Comparison of ENCODE assay signal across 1 cellular context in the genomic region with DNA sequence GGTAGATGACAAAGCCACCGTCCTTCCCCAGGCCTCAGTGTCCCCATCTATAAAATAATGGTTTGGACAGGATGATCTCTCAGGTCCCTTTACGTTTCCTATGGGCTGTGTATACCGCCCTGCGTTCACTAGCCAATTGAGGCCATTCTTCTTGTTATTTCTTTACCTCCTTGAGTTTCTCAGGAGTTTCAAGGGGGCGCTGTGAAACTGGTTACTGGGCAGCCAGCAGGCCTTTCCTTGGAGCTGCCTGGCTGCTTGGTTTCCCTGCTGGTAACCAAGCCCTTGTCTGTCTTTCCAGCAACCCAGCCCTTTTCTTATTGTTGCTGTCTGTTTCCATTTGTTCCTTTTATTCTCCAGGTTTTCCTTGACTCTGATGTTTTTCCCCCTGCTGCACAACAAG.
TF ChIP-seq lines count a peak whose summit lies in the region.

No MANE protein-coding gene starts in this region.

TF ChIP-seq in H1, 55 proteins besides CTCF, POLR2A, EP300 and RAD21:
- TF ChIP-seq KDM4A (IDR thresholded peaks at IDR 0.05; ENCODE audit: low read depth, low read length, severe bottlenecking) (no peak), CEBPB (IDR thresholded peaks at IDR 0.05; ENCODE audit: low read depth, low read length) (no peak), RXRA (IDR thresholded peaks at IDR 0.05; ENCODE audit: insufficient read depth, low read depth, low read length) (no peak), RNF2 (IDR thresholded peaks at IDR 0.05; ENCODE audit: borderline replicate concordance, low read depth, low read length, missing control alignments, poor library complexity, severe bottlenecking) (no peak), TAF1 (IDR thresholded peaks at IDR 0.05; ENCODE audit: low read depth, low read length) (no peak), BACH1 (IDR thresholded peaks at IDR 0.05; ENCODE audit: low read length) (no peak), BCL11A (IDR thresholded peaks at IDR 0.05; ENCODE audit: low read depth in 2 of 2, low read length in 2 of 2) (no peak), KDM1A (IDR thresholded peaks at IDR 0.05; ENCODE audit: borderline replicate concordance, low read length) (no peak), SRF (IDR thresholded peaks at IDR 0.05; ENCODE audit: low read depth, low read length) (no peak), TBP (IDR thresholded peaks at IDR 0.05; ENCODE audit: low read depth, low read length) (no peak), SP2 (IDR thresholded peaks at IDR 0.05; ENCODE audit: low read length) (no peak), ZNF274 (IDR thresholded peaks at IDR 0.05; ENCODE audit: borderline replicate concordance, extremely low read depth, low read length) (no peak)
TF ChIP-seq in H1: peak in this region for 0.
